9 cellular contexts compared by ENCODE assay signal in genomic region chr11:57787920-57788716, GRCh38. TPM values are rescaled to one million over a fixed set of nuclear protein-coding genes. Genes with fewer than 3 reads are reported as not detected.
DNase-seq lines count a peak whose midpoint lies in the region; ATAC-seq and TF ChIP-seq lines count a peak whose summit lies in the region.
"Had no signal": no experiment of that assay in that cellular context is flagged by ENCODE, and none has a peak within 500 bp of the region (broad histone marks: within the 10 kb centered on the region; RNA-seq: fewer than 3 reads in every experiment).

No MANE protein-coding gene starts in this region.

- TF ChIP-seq CTCF in DND-41 (IDR thresholded peaks at IDR 0.05; ENCODE audit: borderline replicate concordance, extremely low read depth, low read length, poor library complexity, severe bottlenecking) = no peak

- DNase-seq in DND-41 (peak; percentile 80), astrocyte of the hippocampus (ENCODE audit: low read depth, low spot score) (peak; percentile 48), mesendoderm (peak; percentile 68), DMS153 treated with DMSO at 0.1 percent for 48 hours (lab: John Stamatoyannopoulos, UW; ENCODE audit: unreplicated experiment) (no peak), HEK293T (ENCODE audit: extremely low spot score) (no peak), NCI-H510A (lab: John Stamatoyannopoulos, UW) (no peak)
- no peak for DNase-seq in activated effector memory CD4-positive, alpha-beta T cell treated with Interleukin-2 at 50 U/mL for 16 hours

- peak overlapping the region in 1 of 2 experiments; percentile 9; a peak in 1 of 4 replicates for H3K4me3 ChIP-seq in DND-41 (ENCODE audit: low read depth in 1 of 2, low read length in 2 of 2)
- no peak overlapping the region for H3K4me3 ChIP-seq in mesendoderm (ENCODE audit: low read length)

- no CpG with 5 or more reads among the region's 6 CpGs for WGBS in mesendoderm (ENCODE audit: extremely low coverage, insufficient coverage, low lambda C conversion rate)

- H3K27ac ChIP-seq in DND-41 (ENCODE audit: low read length) (peak overlapping the region; percentile 86), mesendoderm (ENCODE audit: low read depth, low read length) (peak overlapping the region; percentile 13)

- peak overlapping the region; percentile 18; the same call in 1 of the 2 replicates for H3K4me2 ChIP-seq in DND-41 (ENCODE audit: insufficient read depth, low read length)
- no peak overlapping the region for H3K4me2 ChIP-seq in mesendoderm (ENCODE audit: low read length)

- no peaks in the 10 kb centered on the region for H4K20me1 ChIP-seq in DND-41 (ENCODE audit: insufficient read depth, low read length)

- peak overlapping the region; percentile 76 for H4K8ac ChIP-seq in mesendoderm (ENCODE audit: low read depth, low read length)

- H3K4me1 ChIP-seq in DND-41 (ENCODE audit: insufficient read depth, low read length) = peaks cover 69% of the 10 kb centered on the region
- H3K4me1 ChIP-seq in mesendoderm (ENCODE audit: control insufficient read depth, low read depth, low read length) = no peaks in the 10 kb centered on the region

- H2AK5ac ChIP-seq in mesendoderm (ENCODE audit: low read length) = no peak overlapping the region

- ATAC-seq in DND-41 (ENCODE audit: insufficient read depth, low read depth) (peak; percentile 77), HG02870 (IDR thresholded peaks at IDR 0.05; ENCODE audit: unreplicated experiment) (peak; percentile 34)

- H3K9ac ChIP-seq in DND-41 (ENCODE audit: low read depth, low read length) (peak overlapping the region; percentile 15; the same call in 1 of the 2 replicates), mesendoderm (ENCODE audit: low read length) (no peak overlapping the region)

- peak overlapping the region; percentile 38; the same call in 1 of the 2 replicates for H2AFZ ChIP-seq in DND-41 (ENCODE audit: low read depth, low read length)

- POLR2A ChIA-PET in HEK293T (lab: Yijun Ruan, JAX) = no interaction called here

- no peaks in the 10 kb centered on the region for H3K27me3 ChIP-seq in DND-41 (ENCODE audit: insufficient read depth, low read length, poor library complexity)
- H3K27me3 ChIP-seq in mesendoderm (ENCODE audit: insufficient read depth, low read length, poor library complexity) = no peaks in the 10 kb centered on the region

- peaks cover 6% of the 10 kb centered on the region for H3K79me1 ChIP-seq in mesendoderm (ENCODE audit: low read length)

- peak overlapping the region; percentile 40 for H3K56ac ChIP-seq in mesendoderm (ENCODE audit: low read length)

- H3K23ac ChIP-seq in mesendoderm (ENCODE audit: low read length) = no peak overlapping the region

- no peak overlapping the region for H2BK5ac ChIP-seq in mesendoderm (ENCODE audit: low read length)

- no peak overlapping the region for H2BK15ac ChIP-seq in mesendoderm (replicated peaks; ENCODE audit: low read depth)

- H4K5ac ChIP-seq in mesendoderm (ENCODE audit: low read length) = no peak overlapping the region

- CTCF ChIA-PET in HEK293T (lab: Yijun Ruan, JAX) = no interaction called here

- H3K79me2 ChIP-seq in DND-41 (ENCODE audit: insufficient read depth, low read length) (peaks cover 21% of the 10 kb centered on the region; the same call in 1 of the 2 replicates), mesendoderm (ENCODE audit: control insufficient read depth, insufficient read depth, low read length) (peaks cover 89% of the 10 kb centered on the region)

- H3K9me3 ChIP-seq in DND-41 (ENCODE audit: insufficient read depth, low read length, severe bottlenecking) = no peaks in the 10 kb centered on the region

- H3K36me3 ChIP-seq in DND-41 (ENCODE audit: insufficient read depth, low read length) (no peaks in the 10 kb centered on the region), mesendoderm (ENCODE audit: control insufficient read depth, insufficient read depth, low read length) (no peaks in the 10 kb centered on the region)

- H2BK120ac ChIP-seq in mesendoderm (ENCODE audit: low read depth, low read length) = peak overlapping the region; percentile 35

- H3K4ac ChIP-seq in mesendoderm (ENCODE audit: low read depth, low read length) = no peak overlapping the region

- peak overlapping the region; percentile 51 for H3K18ac ChIP-seq in mesendoderm (ENCODE audit: low read length)

TF ChIP-seq in HEK293T, 16 proteins besides CTCF, POLR2A, EP300 and RAD21:
- TF ChIP-seq FOXA1 (IDR thresholded peaks at IDR 0.05) (no peak), LEF1 (IDR thresholded peaks at IDR 0.05; ENCODE audit: borderline replicate concordance) (no peak), SP1 (IDR thresholded peaks at IDR 0.05) (no peak), ZNF384 (IDR thresholded peaks at IDR 0.05) (no peak), TARDBP (IDR thresholded peaks at IDR 0.05) (no peak), FOXK2 (IDR thresholded peaks at IDR 0.05) (no peak), NFRKB (IDR thresholded peaks at IDR 0.05) (no peak), L3MBTL2 (conservative IDR thresholded peaks at IDR 0.05) (no peak), SUZ12 (IDR thresholded peaks at IDR 0.05) (no peak), BHLHE40 (IDR thresholded peaks at IDR 0.05; ENCODE audit: borderline replicate concordance) (no peak), HDGF (IDR thresholded peaks at IDR 0.05; ENCODE audit: borderline replicate concordance) (no peak), ARNT (IDR thresholded peaks at IDR 0.05) (no peak), CTBP1 (IDR thresholded peaks at IDR 0.05; ENCODE audit: borderline replicate concordance) (no peak), ELF4 (IDR thresholded peaks at IDR 0.05) (no peak), FOXM1 (IDR thresholded peaks at IDR 0.05; ENCODE audit: borderline replicate concordance) (no peak)
- TF ChIP-seq, protein P1, sequence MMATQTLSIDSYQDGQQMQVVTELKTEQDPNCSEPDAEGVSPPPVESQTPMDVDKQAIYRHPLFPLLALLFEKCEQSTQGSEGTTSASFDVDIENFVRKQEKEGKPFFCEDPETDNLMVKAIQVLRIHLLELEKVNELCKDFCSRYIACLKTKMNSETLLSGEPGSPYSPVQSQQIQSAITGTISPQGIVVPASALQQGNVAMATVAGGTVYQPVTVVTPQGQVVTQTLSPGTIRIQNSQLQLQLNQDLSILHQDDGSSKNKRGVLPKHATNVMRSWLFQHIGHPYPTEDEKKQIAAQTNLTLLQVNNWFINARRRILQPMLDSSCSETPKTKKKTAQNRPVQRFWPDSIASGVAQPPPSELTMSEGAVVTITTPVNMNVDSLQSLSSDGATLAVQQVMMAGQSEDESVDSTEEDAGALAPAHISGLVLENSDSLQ (IDR thresholded peaks at IDR 0.05) = no peak

RNA-seq across cellular contexts. Expression of gene CTNND1, which starts 26.5 kb away (rescaled TPM):
- polyA plus RNA-seq in mesendoderm (2013, experiment 1 of 2) = 105 TPM
- 102 TPM for polyA plus RNA-seq in mesendoderm (2013, experiment 2 of 2)

RNA-seq across cellular contexts. Expression of gene BTBD18, which starts 36.5 kb away (rescaled TPM):
- 0.01 TPM for polyA plus RNA-seq in mesendoderm (2013, experiment 1 of 2)
- polyA plus RNA-seq in mesendoderm (2013, experiment 2 of 2) = not detected
- polyA plus RNA-seq: fibroblast of lung had no signal

RNA-seq across cellular contexts. Expression of gene SELENOH, which starts 46.8 kb away (rescaled TPM):
- 373 TPM for polyA plus RNA-seq in mesendoderm (2013, experiment 1 of 2)
- 375 TPM for polyA plus RNA-seq in mesendoderm (2013, experiment 2 of 2)

Comparison
In these comparisons a context has a peak if more than half of its experiments do, and no peak if none do; other contexts are left out.
1. DNase-seq: peak in DND-41 (single experiment), astrocyte of the hippocampus (single experiment) and mesendoderm (single experiment); none in DMS153 treated with DMSO at 0.1 percent for 48 hours (single experiment), HEK293T (single experiment), activated effector memory CD4-positive, alpha-beta T cell treated with Interleukin-2 at 50 U/mL for 16 hours (single experiment) and NCI-H510A (single experiment).